2 cellular contexts compared by ENCODE assay signal in the genomic region with DNA sequence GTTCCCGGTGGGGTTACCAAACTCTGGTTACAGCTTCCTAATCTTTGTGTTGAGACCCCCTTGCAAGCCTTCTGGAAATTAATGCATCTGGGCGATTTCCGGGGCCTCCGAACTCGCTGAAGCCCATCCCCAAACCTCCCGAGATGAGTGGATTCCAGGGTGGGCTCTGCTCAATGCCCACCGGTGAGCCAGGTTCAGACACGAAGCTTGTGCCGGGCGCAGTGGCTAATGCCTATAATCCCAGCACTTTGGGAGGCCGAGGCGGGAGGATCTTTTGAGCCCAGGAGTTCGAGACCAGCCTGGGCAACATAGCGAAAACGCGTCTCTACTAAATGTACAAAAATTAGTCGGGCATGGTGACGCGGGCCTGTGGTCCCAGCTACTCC.
TF ChIP-seq lines count a peak whose summit lies in the region.

No MANE protein-coding gene starts in this region.

TF ChIP-seq in liver, 16 proteins besides CTCF, POLR2A, EP300 and RAD21:
- TF ChIP-seq FOXA2 (IDR thresholded peaks at IDR 0.05) (no peak), HNF4G (IDR thresholded peaks at IDR 0.05) (no peak), EGR1 (IDR thresholded peaks at IDR 0.05; ENCODE audit: low read depth in 2 of 2) (no peak), ZBTB33 (IDR thresholded peaks at IDR 0.05) (no peak)

TF ChIP-seq in HepG2, 621 proteins besides CTCF, POLR2A, EP300 and RAD21:
- TF ChIP-seq, protein P1, sequence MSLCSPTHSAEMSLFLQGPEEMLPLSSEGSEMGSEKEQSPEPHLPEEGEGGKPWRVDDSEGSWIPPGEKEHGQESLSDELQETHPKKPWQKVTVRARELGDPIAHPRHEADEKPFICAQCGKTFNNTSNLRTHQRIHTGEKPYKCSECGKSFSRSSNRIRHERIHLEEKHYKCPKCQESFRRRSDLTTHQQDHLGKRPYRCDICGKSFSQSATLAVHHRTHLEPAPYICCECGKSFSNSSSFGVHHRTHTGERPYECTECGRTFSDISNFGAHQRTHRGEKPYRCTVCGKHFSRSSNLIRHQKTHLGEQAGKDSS (CRISPR knock-in tag; IDR thresholded peaks at IDR 0.05; ENCODE audit: borderline replicate concordance, low read depth), result no peak
- TF ChIP-seq ZNF883 (CRISPR knock-in tag; IDR thresholded peaks at IDR 0.05; ENCODE audit: not compliant biosample characterization), result no peak
- TF ChIP-seq, protein P2, sequence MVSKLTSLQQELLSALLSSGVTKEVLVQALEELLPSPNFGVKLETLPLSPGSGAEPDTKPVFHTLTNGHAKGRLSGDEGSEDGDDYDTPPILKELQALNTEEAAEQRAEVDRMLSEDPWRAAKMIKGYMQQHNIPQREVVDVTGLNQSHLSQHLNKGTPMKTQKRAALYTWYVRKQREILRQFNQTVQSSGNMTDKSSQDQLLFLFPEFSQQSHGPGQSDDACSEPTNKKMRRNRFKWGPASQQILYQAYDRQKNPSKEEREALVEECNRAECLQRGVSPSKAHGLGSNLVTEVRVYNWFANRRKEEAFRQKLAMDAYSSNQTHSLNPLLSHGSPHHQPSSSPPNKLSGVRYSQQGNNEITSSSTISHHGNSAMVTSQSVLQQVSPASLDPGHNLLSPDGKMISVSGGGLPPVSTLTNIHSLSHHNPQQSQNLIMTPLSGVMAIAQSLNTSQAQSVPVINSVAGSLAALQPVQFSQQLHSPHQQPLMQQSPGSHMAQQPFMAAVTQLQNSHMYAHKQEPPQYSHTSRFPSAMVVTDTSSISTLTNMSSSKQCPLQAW (CRISPR knock-in tag; IDR thresholded peaks at IDR 0.05), result no peak
- TF ChIP-seq, protein P3, sequence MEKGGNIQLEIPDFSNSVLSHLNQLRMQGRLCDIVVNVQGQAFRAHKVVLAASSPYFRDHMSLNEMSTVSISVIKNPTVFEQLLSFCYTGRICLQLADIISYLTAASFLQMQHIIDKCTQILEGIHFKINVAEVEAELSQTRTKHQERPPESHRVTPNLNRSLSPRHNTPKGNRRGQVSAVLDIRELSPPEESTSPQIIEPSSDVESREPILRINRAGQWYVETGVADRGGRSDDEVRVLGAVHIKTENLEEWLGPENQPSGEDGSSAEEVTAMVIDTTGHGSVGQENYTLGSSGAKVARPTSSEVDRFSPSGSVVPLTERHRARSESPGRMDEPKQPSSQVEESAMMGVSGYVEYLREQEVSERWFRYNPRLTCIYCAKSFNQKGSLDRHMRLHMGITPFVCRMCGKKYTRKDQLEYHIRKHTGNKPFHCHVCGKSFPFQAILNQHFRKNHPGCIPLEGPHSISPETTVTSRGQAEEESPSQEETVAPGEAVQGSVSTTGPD (CRISPR knock-in tag; IDR thresholded peaks at IDR 0.05), result no peak
- TF ChIP-seq ZNF230 (CRISPR knock-in tag; IDR thresholded peaks at IDR 0.05), result no peak
- no peak for TF ChIP-seq ATF7 (IDR thresholded peaks at IDR 0.05)
- TF ChIP-seq ATF7 (CRISPR knock-in tag; IDR thresholded peaks at IDR 0.05), result no peak
- TF ChIP-seq FOXK1 (CRISPR knock-in tag; IDR thresholded peaks at IDR 0.05; ENCODE audit: borderline replicate concordance, low read depth), result no peak
- TF ChIP-seq CENPT (CRISPR knock-in tag; IDR thresholded peaks at IDR 0.05; ENCODE audit: low read depth), result no peak
- no peak for TF ChIP-seq EZH2 (conservative IDR thresholded peaks at IDR 0.05; ENCODE audit: low read depth, low read length)
- no peak for TF ChIP-seq ZMYM2 (CRISPR knock-in tag; IDR thresholded peaks at IDR 0.05)
- no peak for TF ChIP-seq NFKB2 (CRISPR knock-in tag; IDR thresholded peaks at IDR 0.05; ENCODE audit: borderline replicate concordance)
- no peak for TF ChIP-seq ZNF121 (CRISPR knock-in tag; IDR thresholded peaks at IDR 0.05)
- TF ChIP-seq ZNF83 (CRISPR knock-in tag; IDR thresholded peaks at IDR 0.05; ENCODE audit: borderline replicate concordance), result no peak
- no peak for TF ChIP-seq ZNF557 (CRISPR knock-in tag; IDR thresholded peaks at IDR 0.05)
- no peak for TF ChIP-seq ARID5B (CRISPR knock-in tag; IDR thresholded peaks at IDR 0.05)
- TF ChIP-seq HES4 (CRISPR knock-in tag; IDR thresholded peaks at IDR 0.05; ENCODE audit: borderline replicate concordance), result no peak
- TF ChIP-seq ZNF614 (CRISPR knock-in tag; IDR thresholded peaks at IDR 0.05; ENCODE audit: borderline replicate concordance), result no peak
- no peak for TF ChIP-seq PTBP1 (IDR thresholded peaks at IDR 0.05; ENCODE audit: low read depth, low read length, poor library complexity, severe bottlenecking)
- no peak for TF ChIP-seq DPF2 (CRISPR knock-in tag; IDR thresholded peaks at IDR 0.05; ENCODE audit: borderline replicate concordance, low read depth)
